ENCODE assay signal across 35 cellular contexts in the genomic region with DNA sequence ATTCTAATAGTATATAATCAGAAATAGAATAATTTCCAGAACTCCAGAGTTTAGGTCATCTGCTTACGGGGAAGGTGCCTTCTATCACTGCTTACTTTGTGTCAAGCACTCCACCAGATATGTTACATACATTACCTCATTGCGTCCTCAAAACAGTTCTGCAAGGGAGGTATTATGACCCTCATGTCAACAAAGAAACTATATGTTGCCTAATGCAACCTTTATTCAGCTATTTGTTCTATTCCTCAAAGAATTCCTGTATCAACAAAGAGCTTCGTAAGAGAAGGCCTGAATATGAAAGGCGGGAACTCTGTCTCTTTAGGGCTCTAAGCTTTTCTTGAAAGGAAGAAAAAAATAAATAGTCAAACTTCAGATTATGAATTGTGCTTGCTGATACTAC.
"Had no signal": no experiment of that assay in that cellular context is flagged by ENCODE, and none has a peak within 500 bp of the region (broad histone marks: within the 10 kb centered on the region; RNA-seq: fewer than 3 reads in every experiment).

No MANE protein-coding gene starts in this region.

- H3K36me3 ChIP-seq: adrenal gland, breast epithelium had no signal

- H3K36me3 Mint-ChIP-seq: activated CD4-positive, alpha-beta memory T cell treated with anti-CD3 and anti-CD28 coated beads for 36 hours; activated CD8-positive, alpha-beta memory T cell treated with anti-CD3 and anti-CD28 coated beads, Interleukin-2, amount 10 ng/mL, durations not matched to agents 7 days and 5 days; activated naive CD8-positive, alpha-beta T cell treated with anti-CD3 and anti-CD28 coated beads for 36 hours; brain; T-cell had no signal

- H3K4me3 ChIP-seq: adrenal gland, breast epithelium, coronary artery, dorsolateral prefrontal cortex had no signal

- FAIRE-seq: frontal cortex had no signal

- H3K9me3 Mint-ChIP-seq: activated CD4-positive, alpha-beta memory T cell treated with anti-CD3 and anti-CD28 coated beads for 36 hours; activated CD4-positive, alpha-beta T cell treated with anti-CD3 and anti-CD28 coated beads, Interleukin-2, amount 10 ng/mL, durations not matched to agents 24 days and 14 days; activated naive CD4-positive, alpha-beta T cell treated with anti-CD3 and anti-CD28 coated beads for 36 hours; activated naive CD4-positive, alpha-beta T cell treated with anti-CD3 and anti-CD28 coated beads, Interleukin-2, amount 50 U/mL, for 24 hours; activated naive CD8-positive, alpha-beta T cell treated with anti-CD3 and anti-CD28 coated beads for 36 hours; activated naive CD8-positive, alpha-beta T cell treated with anti-CD3 and anti-CD28 coated beads, Interleukin-2, amount 50 U/mL, for 24 hours; activated T-helper 1 cell treated with anti-CD3 and anti-CD28 coated beads, Interleukin-12 subunit alpha, Interleukin-12 subunit beta, Interleukin-2, Interleukin-4 antibody, amounts not matched to agents 30 ng/mL and 10 ng/mL and 1 ng/mL, durations not matched to agents 14 hours and 24 hours and 36 hours; activated T-helper 2 cell treated with anti-CD3 and anti-CD28 coated beads, Interferon-gamma antibody, Interleukin-2, Interleukin-4, amounts not matched to agents 10 μg/mL and 5 μg/mL and 100 μg/mL, durations not matched to agents 14 hours and 24 hours and 36 hours; brain; central memory CD8-positive, alpha-beta T cell; dendritic cell treated with granulocyte-macrophage colony-stimulating factor and Interleukin-4, amounts not matched to agents 40 ng/mL and 50 ng/mL, for 4 days; endodermal cell; T-cell; T-helper 1 cell treated with Interleukin-12 subunit alpha and Interleukin-12 subunit beta and Interleukin-4 antibody, amounts not matched to agents 30 μg/mL and 1 μg/mL, for 36 hours had no signal

- H3K9me3 ChIP-seq: adrenal gland, breast epithelium had no signal

- H3K27me3 ChIP-seq: adrenal gland, breast epithelium, dorsolateral prefrontal cortex had no signal

- H3K27ac Mint-ChIP-seq: activated CD4-positive, alpha-beta memory T cell treated with anti-CD3 and anti-CD28 coated beads for 36 hours; activated CD4-positive, alpha-beta T cell treated with anti-CD3 and anti-CD28 coated beads for 36 hours; activated CD4-positive, alpha-beta T cell treated with anti-CD3 and anti-CD28 coated beads, Interleukin-2, amount 10 ng/mL, durations not matched to agents 24 days and 14 days; activated CD8-positive, alpha-beta memory T cell treated with anti-CD3 and anti-CD28 coated beads, Interleukin-2, amount 10 ng/mL, durations not matched to agents 7 days and 5 days; activated CD8-positive, alpha-beta T cell treated with anti-CD3 and anti-CD28 coated beads, Interleukin-2, amount 10 ng/mL, durations not matched to agents 7 days and 5 days; activated naive CD4-positive, alpha-beta T cell treated with anti-CD3 and anti-CD28 coated beads for 36 hours; activated naive CD4-positive, alpha-beta T cell treated with anti-CD3 and anti-CD28 coated beads, Interleukin-2, amount 50 U/mL, for 24 hours; activated naive CD8-positive, alpha-beta T cell treated with anti-CD3 and anti-CD28 coated beads for 36 hours; activated naive CD8-positive, alpha-beta T cell treated with anti-CD3 and anti-CD28 coated beads, Interleukin-2, amount 50 U/mL, for 24 hours; activated T-helper 1 cell treated with anti-CD3 and anti-CD28 coated beads, Interleukin-12 subunit alpha, Interleukin-12 subunit beta, Interleukin-2, Interleukin-4 antibody, amounts not matched to agents 30 ng/mL and 10 ng/mL and 1 ng/mL, durations not matched to agents 14 hours and 24 hours and 36 hours; activated T-helper 2 cell treated with anti-CD3 and anti-CD28 coated beads, Interferon-gamma antibody, Interleukin-2, Interleukin-4, amounts not matched to agents 10 μg/mL and 5 μg/mL and 100 μg/mL, durations not matched to agents 14 hours and 24 hours and 36 hours; brain; dendritic cell treated with granulocyte-macrophage colony-stimulating factor and Interleukin-4, amounts not matched to agents 40 ng/mL and 50 ng/mL, for 4 days; endodermal cell; T-cell; T-helper 1 cell treated with Interleukin-12 subunit alpha and Interleukin-12 subunit beta and Interleukin-4 antibody, amounts not matched to agents 30 μg/mL and 1 μg/mL, for 36 hours had no signal

- H3K27ac ChIP-seq: adrenal gland, breast epithelium, coronary artery, dorsolateral prefrontal cortex had no signal

- H3K27me3 Mint-ChIP-seq: activated CD4-positive, alpha-beta memory T cell treated with anti-CD3 and anti-CD28 coated beads for 36 hours; activated CD4-positive, alpha-beta T cell treated with anti-CD3 and anti-CD28 coated beads for 36 hours; activated CD4-positive, alpha-beta T cell treated with anti-CD3 and anti-CD28 coated beads, Interleukin-2, amount 10 ng/mL, durations not matched to agents 24 days and 14 days; activated CD8-positive, alpha-beta memory T cell treated with anti-CD3 and anti-CD28 coated beads, Interleukin-2, amount 10 ng/mL, durations not matched to agents 7 days and 5 days; activated naive CD4-positive, alpha-beta T cell treated with anti-CD3 and anti-CD28 coated beads, Interleukin-2, amount 50 U/mL, for 24 hours; activated naive CD8-positive, alpha-beta T cell treated with anti-CD3 and anti-CD28 coated beads for 36 hours; activated naive CD8-positive, alpha-beta T cell treated with anti-CD3 and anti-CD28 coated beads, Interleukin-2, amount 50 U/mL, for 24 hours; brain; central memory CD8-positive, alpha-beta T cell; dendritic cell treated with granulocyte-macrophage colony-stimulating factor and Interleukin-4, amounts not matched to agents 40 ng/mL and 50 ng/mL, for 4 days; T-cell had no signal

- H3K4me3 Mint-ChIP-seq: activated CD4-positive, alpha-beta memory T cell treated with anti-CD3 and anti-CD28 coated beads for 36 hours; activated CD4-positive, alpha-beta T cell treated with anti-CD3 and anti-CD28 coated beads for 36 hours; activated CD4-positive, alpha-beta T cell treated with anti-CD3 and anti-CD28 coated beads, Interleukin-2, amount 10 ng/mL, durations not matched to agents 24 days and 14 days; activated CD8-positive, alpha-beta memory T cell treated with anti-CD3 and anti-CD28 coated beads, Interleukin-2, amount 10 ng/mL, durations not matched to agents 7 days and 5 days; activated CD8-positive, alpha-beta T cell treated with anti-CD3 and anti-CD28 coated beads, Interleukin-2, amount 10 ng/mL, durations not matched to agents 7 days and 5 days; activated naive CD4-positive, alpha-beta T cell treated with anti-CD3 and anti-CD28 coated beads for 36 hours; activated naive CD4-positive, alpha-beta T cell treated with anti-CD3 and anti-CD28 coated beads, Interleukin-2, amount 50 U/mL, for 24 hours; activated naive CD8-positive, alpha-beta T cell treated with anti-CD3 and anti-CD28 coated beads for 36 hours; activated naive CD8-positive, alpha-beta T cell treated with anti-CD3 and anti-CD28 coated beads, Interleukin-2, amount 50 U/mL, for 24 hours; activated T-helper 1 cell treated with anti-CD3 and anti-CD28 coated beads, Interleukin-12 subunit alpha, Interleukin-12 subunit beta, Interleukin-2, Interleukin-4 antibody, amounts not matched to agents 30 ng/mL and 10 ng/mL and 1 ng/mL, durations not matched to agents 14 hours and 24 hours and 36 hours; brain; central memory CD8-positive, alpha-beta T cell; dendritic cell treated with granulocyte-macrophage colony-stimulating factor and Interleukin-4, amounts not matched to agents 40 ng/mL and 50 ng/mL, for 4 days; endodermal cell; T-cell; T-helper 1 cell treated with Interleukin-12 subunit alpha and Interleukin-12 subunit beta and Interleukin-4 antibody, amounts not matched to agents 30 μg/mL and 1 μg/mL, for 36 hours had no signal

- DNase-seq: activated CD4-positive, alpha-beta memory T cell treated with anti-CD3 and anti-CD28 coated beads for 36 hours; activated CD4-positive, alpha-beta T cell treated with anti-CD3 and anti-CD28 coated beads for 36 hours; activated CD4-positive, alpha-beta T cell treated with anti-CD3 and anti-CD28 coated beads, Interleukin-2, amount 10 ng/mL, durations not matched to agents 24 days and 14 days; activated CD4-positive, CD25-positive, alpha-beta regulatory T cell; activated CD4-positive, CD25-positive, alpha-beta regulatory T cell treated with anti-CD3 and anti-CD28 coated beads, Interleukin-2, amount 50 U/mL, for 72 hours; activated CD8-positive, alpha-beta memory T cell treated with anti-CD3 and anti-CD28 coated beads, Interleukin-2, amount 10 ng/mL, durations not matched to agents 7 days and 5 days; activated CD8-positive, alpha-beta memory T cell treated with anti-CD3 and anti-CD28 coated beads, Interleukin-2, amount 50 U/mL, for 4 hours; activated CD8-positive, alpha-beta T cell treated with anti-CD3 and anti-CD28 coated beads, Interleukin-2, amount 10 ng/mL, durations not matched to agents 7 days and 5 days; activated effector memory CD4-positive, alpha-beta T cell treated with anti-CD3 and anti-CD28 coated beads, Interleukin-2, amount 50 U/mL, for 16 hours; activated naive CD4-positive, alpha-beta T cell treated with anti-CD3 and anti-CD28 coated beads for 36 hours; activated naive CD8-positive, alpha-beta T cell treated with anti-CD3 and anti-CD28 coated beads for 36 hours; activated naive CD8-positive, alpha-beta T cell treated with anti-CD3 and anti-CD28 coated beads, Interleukin-2, amount 50 U/mL, for 24 hours; activated T-cell treated with anti-CD3 and anti-CD28 coated beads, Interleukin-2, amount 50 U/mL, for 1 hour; activated T-cell treated with anti-CD3 and anti-CD28 coated beads, Interleukin-2, amount 50 U/mL, for 48 hours; adrenal gland; amygdala; aorta; dorsolateral prefrontal cortex; effector memory CD4-positive, alpha-beta T cell; endodermal cell; foreskin fibroblast; head of caudate nucleus; T-cell; T-helper 9 cell had no signal

- H3K4me1 ChIP-seq: breast epithelium had no signal

- ATAC-seq: activated CD4-positive, alpha-beta T cell treated with anti-CD3 and anti-CD28 coated beads for 36 hours; activated CD8-positive, alpha-beta memory T cell treated with anti-CD3 and anti-CD28 coated beads, Interleukin-2, amount 10 ng/mL, durations not matched to agents 7 days and 5 days; activated CD8-positive, alpha-beta T cell treated with anti-CD3 and anti-CD28 coated beads, Interleukin-2, amount 10 ng/mL, durations not matched to agents 7 days and 5 days; activated naive CD8-positive, alpha-beta T cell treated with anti-CD3 and anti-CD28 coated beads, Interleukin-2, amount 50 U/mL, for 24 hours; esophagus mucosa; T-cell had no signal
